In the genomic region with DNA sequence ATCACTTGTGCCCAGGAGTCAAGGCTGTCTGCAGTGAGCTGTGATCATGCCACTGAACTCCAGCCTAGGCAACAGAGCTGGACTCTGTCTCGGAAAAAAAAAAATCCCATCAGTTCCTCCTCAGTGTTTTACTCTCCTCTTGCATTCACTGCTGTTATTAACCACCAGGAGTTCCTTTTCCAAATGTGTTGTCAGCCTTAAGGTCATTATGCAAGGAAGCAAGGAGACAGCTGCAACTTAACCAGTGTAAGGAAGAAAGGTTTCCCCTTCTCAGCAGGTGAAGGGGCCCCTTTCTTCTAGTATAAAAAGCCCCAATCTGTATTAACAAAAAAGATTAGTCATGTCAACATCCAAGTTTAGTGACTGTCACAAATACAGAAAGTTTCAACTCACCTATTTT, we compare ENCODE assay signal across 15 cellular contexts.
"Had no signal": no experiment of that assay in that cellular context is flagged by ENCODE, and none has a peak within 500 bp of the region (broad histone marks: within the 10 kb centered on the region; RNA-seq: fewer than 3 reads in every experiment).

No MANE protein-coding gene starts in this region.

- H3K9me3 ChIP-seq: ascending aorta, gastrocnemius medialis, left lung, prostate gland, right atrium auricular region, tibial nerve, vagina had no signal

- DNase-seq: activated CD4-positive, alpha-beta T cell treated with anti-CD3 and anti-CD28 coated beads for 1 hour; activated CD4-positive, alpha-beta T cell treated with anti-CD3 and anti-CD28 coated beads, Interleukin-2, amount 50 U/mL, for 4 hours; activated naive CD4-positive, alpha-beta T cell treated with anti-CD3 and anti-CD28 coated beads, Interleukin-2, amount 50 U/mL, for 16 hours; activated T-cell treated with anti-CD3 and anti-CD28 coated beads, Interleukin-2, amount 50 U/mL, for 72 hours; gastrocnemius medialis; left lung; midbrain; stimulated activated CD4-positive, alpha-beta T cell treated with anti-CD3 and anti-CD28 coated beads, Interleukin-2, amount 100 ng/mL, for 24 hours; T1000 had no signal

- H3K27ac ChIP-seq: ascending aorta, coronary artery, gastrocnemius medialis, left lung, prostate gland, right atrium auricular region, tibial nerve, vagina had no signal

- H3K4me3 ChIP-seq: ascending aorta, coronary artery, gastrocnemius medialis, left lung, prostate gland, right atrium auricular region, tibial nerve, vagina had no signal

- H3K4me1 ChIP-seq: ascending aorta, gastrocnemius medialis, prostate gland, right atrium auricular region, tibial nerve, vagina had no signal

- H3K36me3 ChIP-seq: ascending aorta, gastrocnemius medialis, left lung, prostate gland, right atrium auricular region, tibial nerve, vagina had no signal

- H3K27me3 ChIP-seq: ascending aorta, right atrium auricular region, vagina had no signal
